In the genomic region with DNA sequence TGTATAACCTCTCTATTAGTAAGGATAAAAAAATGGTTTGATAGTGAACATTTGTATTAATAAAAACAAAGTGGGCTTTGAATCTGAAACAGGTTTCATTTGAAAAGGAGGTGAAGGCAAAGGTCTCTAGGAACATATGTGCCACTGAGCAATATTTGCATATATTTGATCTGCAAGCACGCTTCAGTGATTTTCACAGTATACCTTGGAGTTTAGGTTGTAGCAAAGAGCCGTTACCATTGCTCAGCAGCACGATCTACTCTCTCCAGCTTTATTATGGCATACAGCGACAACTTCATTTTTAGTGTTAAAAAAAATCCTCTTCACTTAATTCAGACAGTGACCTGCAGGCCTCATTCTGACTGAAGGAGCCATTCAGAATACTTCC, we compare ENCODE assay signal across 11 cellular contexts.
A peak's percentile ranks its signal among the peaks of the same experiment; 100 is the strongest.
DNase-seq lines count a peak whose midpoint lies in the region; ATAC-seq and TF ChIP-seq lines count a peak whose summit lies in the region.
"Had no signal": no experiment of that assay in that cellular context is flagged by ENCODE, and none has a peak within 500 bp of the region (broad histone marks: within the 10 kb centered on the region; RNA-seq: fewer than 3 reads in every experiment).

No MANE protein-coding gene starts in this region.

- H3K4me3 ChIP-seq in cardiac muscle cell = no peak overlapping the region
- H3K4me3 ChIP-seq in upper lobe of right lung = no peak overlapping the region

- no peak for TF ChIP-seq CTCF in cardiac muscle cell (IDR thresholded peaks at IDR 0.05; ENCODE audit: low read depth, low read length)
- TF ChIP-seq CTCF in upper lobe of right lung (IDR thresholded peaks at IDR 0.05) = no peak

- DNase-seq in cardiac muscle cell (ENCODE audit: low read depth in 1 of 2, low spot score in 1 of 2) = no peak
- DNase-seq in Right ventricle myocardium superior = no peak
- peak; percentile 91 for DNase-seq in NCI-H526 treated with DMSO at 0.1 percent for 48 hours (lab: John Stamatoyannopoulos, UW)
- DNase-seq in immature natural killer cell = no peak
- DNase-seq in upper lobe of right lung = no peak
- no peak for DNase-seq in stimulated activated CD4-positive, alpha-beta T cell treated with anti-CD3 and anti-CD28 coated beads, Interleukin-4, amount 100 ng/mL, for 1 hour
- DNase-seq in activated T-cell treated with anti-CD3 and anti-CD28 coated beads, Interleukin-2, amount 50 U/mL, for 1 hour = no peak
- DNase-seq: activated CD4-positive, alpha-beta T cell treated with anti-CD3 and anti-CD28 coated beads for 48 hours; activated effector memory CD4-positive, alpha-beta T cell treated with anti-CD3 and anti-CD28 coated beads, Interleukin-2, amount 50 U/mL, for 16 hours had no signal

- H3K27ac ChIP-seq in cardiac muscle cell (peak overlapping the region; percentile 41), upper lobe of right lung (peak overlapping the region; percentile 4)

- H3K4me1 ChIP-seq in cardiac muscle cell (ENCODE audit: low read depth) (peaks cover 10% of the 10 kb centered on the region), upper lobe of right lung (peaks cover 17% of the 10 kb centered on the region)

- H3K27me3 Mint-ChIP-seq in immature natural killer cell (ENCODE audit: low read depth in 3 of 3) = peaks cover 0 to 13% (median 0%) of the 10 kb centered on the region in 3 donors

- H3K36me3 Mint-ChIP-seq in immature natural killer cell = peaks cover 0 to 4% (median 0%) of the 10 kb centered on the region in 3 donors

- peak overlapping the region; percentile 66 to 95 (median 86) for H3K4me3 Mint-ChIP-seq in immature natural killer cell

- H3K36me3 ChIP-seq in cardiac muscle cell = no peaks in the 10 kb centered on the region
- H3K36me3 ChIP-seq in upper lobe of right lung = no peaks in the 10 kb centered on the region

- intact Hi-C loops in Right ventricle myocardium superior (cut with DNase I) = no loop called here
- intact Hi-C loops in upper lobe of right lung (cut with DNase I) = no loop called here

- H3K9me3 ChIP-seq in cardiac muscle cell (ENCODE audit: low read depth) = no peaks in the 10 kb centered on the region
- no peaks in the 10 kb centered on the region for H3K9me3 ChIP-seq in upper lobe of right lung

- no peak for ATAC-seq in Right ventricle myocardium superior (ENCODE audit: poor library complexity)
- ATAC-seq in upper lobe of right lung = no peak
- no peak for ATAC-seq in HG03280 (IDR thresholded peaks at IDR 0.05; ENCODE audit: unreplicated experiment)
- ATAC-seq: sciatic nerve had no signal

- peaks cover 54 to 66% of the 10 kb centered on the region in 2 donors for H3K4me1 Mint-ChIP-seq in immature natural killer cell

- no peaks in the 10 kb centered on the region for H3K27me3 ChIP-seq in cardiac muscle cell
- H3K27me3 ChIP-seq in upper lobe of right lung = no peaks in the 10 kb centered on the region

- H3K9me3 Mint-ChIP-seq in immature natural killer cell = no peaks in the 10 kb centered on the region

- peak overlapping the region; percentile 91 to 99 (median 96) for H3K27ac Mint-ChIP-seq in immature natural killer cell
